In the genomic region with DNA sequence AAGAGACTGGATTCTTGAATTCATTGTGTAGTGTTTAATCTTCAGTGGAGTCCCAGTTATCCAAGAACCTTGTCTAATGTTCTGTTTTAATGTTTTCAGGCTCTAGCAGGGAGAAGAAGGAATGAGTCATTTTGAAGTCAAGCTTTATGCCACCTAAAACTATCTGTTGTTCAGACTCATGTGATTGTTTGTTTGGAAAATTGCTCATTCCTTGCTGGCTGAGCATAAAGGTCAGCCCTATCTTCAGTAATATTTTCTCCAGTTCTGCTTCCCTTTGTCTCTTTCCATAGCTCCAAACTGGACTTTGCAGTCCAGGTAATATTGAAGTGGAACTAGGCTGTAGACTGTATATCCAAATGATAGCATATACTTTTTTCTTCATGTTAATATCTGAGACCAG, we compare ENCODE assay signal across 21 cellular contexts. TPM values are rescaled to one million over a fixed set of nuclear protein-coding genes. Genes with fewer than 3 reads are reported as not detected.
DNase-seq lines count a peak whose midpoint lies in the region; ATAC-seq, FAIRE-seq and TF ChIP-seq lines count a peak whose summit lies in the region.
"Had no signal": no experiment of that assay in that cellular context is flagged by ENCODE, and none has a peak within 500 bp of the region (broad histone marks: within the 10 kb centered on the region; RNA-seq: fewer than 3 reads in every experiment).

No MANE protein-coding gene starts in this region.

- H3K36me3 ChIP-seq in SK-N-SH (replicated peaks in 1 of 2; ENCODE audit: control insufficient read depth in 1 of 2, insufficient read depth in 2 of 2, low read length in 1 of 2) (no peaks in the 10 kb centered on the region), Karpas-422 (ENCODE audit: insufficient read depth, low read length) (no peaks in the 10 kb centered on the region)
- H3K36me3 ChIP-seq: BLaER1 treated with 17β-estradiol and CSF1 and Interleukin-3, amounts not matched to agents 10 nM and 100 nM; SJSA1 had no signal

- H3K27ac ChIP-seq in A549 (no peak overlapping the region), SK-N-SH (ENCODE audit: low read depth in 2 of 2, low read length in 1 of 2) (no peak overlapping the region), Karpas-422 (ENCODE audit: low read length) (no peak overlapping the region)
- H3K27ac ChIP-seq: BLaER1 treated with 17β-estradiol and CSF1 and Interleukin-3, amounts not matched to agents 10 nM and 100 nM; RWPE1; SJSA1 had no signal

- no peak for TF ChIP-seq CTCF in A549 (IDR thresholded peaks at IDR 0.05)
- no peak for TF ChIP-seq CTCF in cardiac fibroblast (IDR thresholded peaks at IDR 0.05; ENCODE audit: low read depth, low read length)
- no peak for TF ChIP-seq CTCF in SK-N-SH (IDR thresholded peaks at IDR 0.05)

- DNase-seq in A549 (ENCODE audit: low read depth in 1 of 2, low spot score in 1 of 2) (peak in 1 of 2 experiments; percentile 3), LHCN-M2 (ENCODE audit: low read depth) (peak; percentile 56), cardiac fibroblast (ENCODE audit: low read depth in 2 of 2) (peak; percentile 1 to 25), myocyte (ENCODE audit: low read depth) (peak; percentile 3), SK-N-SH (no peak), Karpas-422 (no peak), NCI-H1436 treated with DMSO at 0.1 percent for 48 hours (lab: John Stamatoyannopoulos, UW) (no peak)
- DNase-seq: DMS153, GOT3, NCI-H1417 treated with DMSO at 0.1 percent for 48 hours, NCI-H2029 treated with DMSO at 0.1 percent for 48 hours, NCI-H2171 treated with DMSO at 0.1 percent for 48 hours, NCI-H748 treated with DMSO at 0.1 percent for 48 hours, OCI-M1 had no signal

- no peak overlapping the region for H2AFZ ChIP-seq in SK-N-SH (ENCODE audit: low read depth)
- no peak overlapping the region for H2AFZ ChIP-seq in Karpas-422 (ENCODE audit: low read length)

- H3K4me2 ChIP-seq in A549: no peak overlapping the region; the same call in 1 of the 3 replicates
- H3K4me2 ChIP-seq in SK-N-SH: no peak overlapping the region
- H3K4me2 ChIP-seq in Karpas-422 (ENCODE audit: low read depth, low read length, poor library complexity, severe bottlenecking): no peak overlapping the region
- H3K4me2 ChIP-seq: BLaER1 treated with 17β-estradiol and CSF1 and Interleukin-3, amounts not matched to agents 10 nM and 100 nM had no signal

- TF ChIP-seq RAD21 in A549 (conservative IDR thresholded peaks at IDR 0.05 in 1 of 2, IDR thresholded peaks at IDR 0.05 in 1 of 2) (no peak), SK-N-SH (IDR thresholded peaks at IDR 0.05; ENCODE audit: low read length) (no peak)

- H3K4me1 ChIP-seq in A549 (peaks cover 9% of the 10 kb centered on the region; the same call in 1 of the 3 replicates), SK-N-SH (ENCODE audit: control insufficient read depth in 1 of 2, insufficient read depth in 2 of 2, low read depth in 1 of 2, low read length in 1 of 2) (peaks cover 0 to 2% of the 10 kb centered on the region in 2 experiments; a peak in 2 of 4 replicates), Karpas-422 (ENCODE audit: low read length) (no peaks in the 10 kb centered on the region)
- H3K4me1 ChIP-seq: BLaER1 treated with 17β-estradiol and CSF1 and Interleukin-3, amounts not matched to agents 10 nM and 100 nM; SJSA1 had no signal

- peak; percentile 42 to 74; a peak in 3 of 6 replicates for ATAC-seq in A549
- ATAC-seq in HG03520 (IDR thresholded peaks at IDR 0.05; ENCODE audit: unreplicated experiment): no peak

- no peaks in the 10 kb centered on the region for H3F3A ChIP-seq in SK-N-SH (replicated peaks; ENCODE audit: insufficient read depth)

- H3K9me2 ChIP-seq in SK-N-SH (no peaks in the 10 kb centered on the region), Karpas-422 (replicated peaks; ENCODE audit: insufficient read depth, low read length) (no peaks in the 10 kb centered on the region)

- H3K27me3 ChIP-seq in SK-N-SH (ENCODE audit: insufficient read depth) (no peaks in the 10 kb centered on the region), Karpas-422 (ENCODE audit: low read length) (no peaks in the 10 kb centered on the region)
- H3K27me3 ChIP-seq: BLaER1 treated with 17β-estradiol and CSF1 and Interleukin-3, amounts not matched to agents 10 nM and 100 nM; SJSA1 had no signal

- H4K20me1 ChIP-seq in SK-N-SH (ENCODE audit: insufficient read depth): no peaks in the 10 kb centered on the region
- H4K20me1 ChIP-seq in Karpas-422 (ENCODE audit: insufficient read depth, low read depth, low read length): no peaks in the 10 kb centered on the region
- H4K20me1 ChIP-seq: BLaER1 treated with 17β-estradiol and CSF1 and Interleukin-3, amounts not matched to agents 10 nM and 100 nM had no signal

- H3K79me2 ChIP-seq in SK-N-SH (ENCODE audit: insufficient read depth) (no peaks in the 10 kb centered on the region), Karpas-422 (ENCODE audit: low read length) (no peaks in the 10 kb centered on the region)

- H3K4me3 ChIP-seq in A549: no peak overlapping the region
- no peak overlapping the region for H3K4me3 ChIP-seq in cardiac fibroblast (replicated peaks in 1 of 2; ENCODE audit: low read depth in 2 of 2, low read length in 2 of 2)
- H3K4me3 ChIP-seq in SK-N-SH (ENCODE audit: low read depth in 2 of 2, low read length in 1 of 2): no peak overlapping the region
- no peak overlapping the region for H3K4me3 ChIP-seq in Karpas-422 (ENCODE audit: low read length)
- H3K4me3 ChIP-seq: BLaER1 treated with 17β-estradiol and CSF1 and Interleukin-3, amounts not matched to agents 10 nM and 100 nM; SJSA1 had no signal

- POLR2A ChIA-PET in A549 (lab: Yijun Ruan, JAX): no interaction called here
- POLR2A ChIA-PET in SK-N-SH (lab: Yijun Ruan, JAX): no interaction called here

- H3K9ac ChIP-seq in SK-N-SH (no peak overlapping the region), Karpas-422 (ENCODE audit: low read length) (no peak overlapping the region)
- H3K9ac ChIP-seq: BLaER1 treated with 17β-estradiol and CSF1 and Interleukin-3, amounts not matched to agents 10 nM and 100 nM had no signal

- H3K9me3 ChIP-seq in A549 (no peaks in the 10 kb centered on the region), SK-N-SH (no peaks in the 10 kb centered on the region), Karpas-422 (ENCODE audit: low read length) (peaks cover 11% of the 10 kb centered on the region)
- H3K9me3 ChIP-seq: BLaER1 treated with 17β-estradiol and CSF1 and Interleukin-3, amounts not matched to agents 10 nM and 100 nM; SJSA1 had no signal

- TF ChIP-seq POLR2A in A549 (IDR thresholded peaks at IDR 0.05; ENCODE audit: low read length): no peak

- CTCF ChIA-PET in A549 (lab: Yijun Ruan, JAX) (interaction anchor here (0.6 kb wide), 1 partner anchor 227 kb away, joined by 3 read pairs; no protein-coding TSS in a partner anchor), SK-N-SH (lab: Yijun Ruan, JAX) (interaction anchor here (1.0 kb wide), 1 partner anchor 12 kb away, joined by 3 read pairs; no protein-coding TSS in a partner anchor)

- no peak for FAIRE-seq in A549 (lab: Jason Lieb, UNC)
- FAIRE-seq: A204.1, HTR-8/SVneo had no signal

- TF ChIP-seq EP300 in A549 (IDR thresholded peaks at IDR 0.05): no peak
- TF ChIP-seq EP300 in SK-N-SH (IDR thresholded peaks at IDR 0.05; ENCODE audit: borderline replicate concordance in 1 of 2, low read depth in 1 of 2, low read length in 1 of 2): no peak

TF ChIP-seq in A549, 52 proteins besides CTCF, POLR2A, EP300 and RAD21 (continues in another document):
- no peak for TF ChIP-seq KDM5A (IDR thresholded peaks at IDR 0.05)
- no peak for TF ChIP-seq BCL3 (IDR thresholded peaks at IDR 0.05)
- TF ChIP-seq HOXB5 (CRISPR knock-in tag; IDR thresholded peaks at IDR 0.05): no peak
- TF ChIP-seq CHD4 (IDR thresholded peaks at IDR 0.05; ENCODE audit: borderline replicate concordance): no peak

TF ChIP-seq in SK-N-SH, 30 proteins besides CTCF, POLR2A, EP300 and RAD21 (continues in another document):
- no peak for TF ChIP-seq SIN3A (IDR thresholded peaks at IDR 0.05; ENCODE audit: borderline replicate concordance, low read depth, low read length)
- TF ChIP-seq, protein P1, sequence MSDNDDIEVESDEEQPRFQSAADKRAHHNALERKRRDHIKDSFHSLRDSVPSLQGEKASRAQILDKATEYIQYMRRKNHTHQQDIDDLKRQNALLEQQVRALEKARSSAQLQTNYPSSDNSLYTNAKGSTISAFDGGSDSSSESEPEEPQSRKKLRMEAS (IDR thresholded peaks at IDR 0.05; ENCODE audit: low read depth): no peak
- TF ChIP-seq FOXM1 (IDR thresholded peaks at IDR 0.05; ENCODE audit: low read depth): no peak
- no peak for TF ChIP-seq FOSL2 (IDR thresholded peaks at IDR 0.05; ENCODE audit: borderline replicate concordance, low read depth)
- no peak for TF ChIP-seq RXRA (IDR thresholded peaks at IDR 0.05; ENCODE audit: borderline replicate concordance, low read depth)
- TF ChIP-seq RCOR1 (IDR thresholded peaks at IDR 0.05; ENCODE audit: low read length): no peak
- TF ChIP-seq GATA2 (CRISPR knock-in tag; IDR thresholded peaks at IDR 0.05): no peak
- TF ChIP-seq, protein P2, sequence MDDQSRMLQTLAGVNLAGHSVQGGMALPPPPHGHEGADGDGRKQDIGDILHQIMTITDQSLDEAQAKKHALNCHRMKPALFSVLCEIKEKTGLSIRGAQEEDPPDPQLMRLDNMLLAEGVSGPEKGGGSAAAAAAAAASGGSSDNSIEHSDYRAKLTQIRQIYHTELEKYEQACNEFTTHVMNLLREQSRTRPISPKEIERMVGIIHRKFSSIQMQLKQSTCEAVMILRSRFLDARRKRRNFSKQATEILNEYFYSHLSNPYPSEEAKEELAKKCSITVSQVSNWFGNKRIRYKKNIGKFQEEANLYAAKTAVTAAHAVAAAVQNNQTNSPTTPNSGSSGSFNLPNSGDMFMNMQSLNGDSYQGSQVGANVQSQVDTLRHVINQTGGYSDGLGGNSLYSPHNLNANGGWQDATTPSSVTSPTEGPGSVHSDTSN (IDR thresholded peaks at IDR 0.05): no peak
- no peak for TF ChIP-seq NFIC (IDR thresholded peaks at IDR 0.05; ENCODE audit: borderline replicate concordance)

RNA-seq across cellular contexts. Expression of gene CLVS2, which starts 34.3 kb away (rescaled TPM):
- polyA plus RNA-seq in A549 (2011; rRNA removed) (0.01 and 0.04 TPM in 2 replicates), A549 (2017; fragmentation: RNase III; extraction: RNeasy Plus Mini Kit Qiagen cat#74134 plus additional on column Dnase treatment) (0.01 to 0.04 TPM in 2 of 3 replicates, not detected in the other), SK-N-SH (2012; rRNA removed) (0.05 TPM in 2 replicates)
- under 0.01 TPM in 1 of 2 replicates, not detected in the other for polyA plus RNA-seq in A549 (2012; cell fraction: cytosol; rRNA removed)
- polyA plus RNA-seq in A549 (2012; cell fraction: nucleus; rRNA removed): not detected in 2 replicates
- 0.17 and 0.29 TPM in 2 replicates for polyA minus RNA-seq in A549 (2011; rRNA and poly(A)+ RNA removed)
- total RNA-seq in LHCN-M2 (2014; rRNA removed) (under 0.01 TPM in 2 replicates), myocyte (not detected in 2 replicates)
- not detected for polyA plus RNA-seq in LHCN-M2 (2012)
- not detected for polyA plus RNA-seq in myocyte (2012)
- 0.12 and 0.30 TPM in 2 replicates for polyA plus RNA-seq in SK-N-SH (2012; cell fraction: cytosol; rRNA removed)
- 0.02 TPM in 2 replicates for polyA plus RNA-seq in SK-N-SH (2012; cell fraction: nucleus; rRNA removed)
- not detected in 2 replicates for total RNA-seq in Karpas-422 (2014; rRNA removed; shearing (Covaris generic); ENCODE audit: low replicate concordance)
- total RNA-seq: NCI-H460, SJSA1 had no signal

Comparison
In these comparisons a context has a peak if more than half of its experiments do, and no peak if none do; other contexts are left out.
1. DNase-seq: peak in LHCN-M2 (single experiment), cardiac fibroblast (2 of 2) and myocyte (single experiment); none in SK-N-SH (single experiment), Karpas-422 (single experiment) and NCI-H1436 treated with DMSO at 0.1 percent for 48 hours (single experiment).